ENCODE assay signal across 13 cellular contexts in the genomic region with DNA sequence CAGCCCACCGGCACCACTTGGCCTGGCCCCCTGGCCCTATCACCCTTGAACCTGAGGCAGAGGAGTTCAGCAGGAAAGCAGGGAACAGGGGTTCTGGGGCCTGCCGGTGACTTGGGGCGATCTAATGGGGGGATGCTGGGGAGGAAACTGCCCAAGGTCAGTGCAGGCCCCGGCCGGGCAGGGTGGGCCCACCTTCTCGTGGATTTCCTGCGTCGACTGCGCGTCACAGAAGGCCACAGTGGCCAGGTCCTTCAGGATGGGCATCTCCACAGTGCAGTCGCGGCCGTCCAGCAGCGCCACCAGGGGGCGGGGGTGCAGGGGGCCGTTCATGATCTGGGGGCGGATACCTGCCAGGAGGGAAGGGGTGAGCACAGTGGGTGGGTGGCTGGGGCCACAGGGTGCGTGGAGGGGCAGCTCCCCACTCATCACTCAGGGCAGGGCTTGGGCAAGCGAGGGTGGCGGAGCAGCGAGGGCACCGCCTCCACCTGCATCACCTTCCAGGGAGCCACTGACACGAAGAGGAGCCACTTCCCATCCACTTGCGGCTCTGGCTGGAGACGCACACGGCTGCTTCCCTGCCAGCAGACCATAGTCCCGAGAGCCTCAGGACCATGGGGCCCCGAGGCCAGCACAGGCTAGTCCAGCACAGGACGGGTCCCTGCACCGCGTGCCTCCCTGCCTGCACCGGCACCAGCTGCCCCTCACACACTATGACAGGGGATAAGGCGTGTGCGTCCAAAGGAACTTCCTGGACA.
DNase-seq lines count a peak whose midpoint lies in the region; ATAC-seq and TF ChIP-seq lines count a peak whose summit lies in the region.
"Had no signal": no experiment of that assay in that cellular context is flagged by ENCODE, and none has a peak within 500 bp of the region (broad histone marks: within the 10 kb centered on the region; RNA-seq: fewer than 3 reads in every experiment).

No MANE protein-coding gene starts in this region.

- TF ChIP-seq CTCF in breast epithelium (IDR thresholded peaks at IDR 0.05) (no peak), MCF 10A (IDR thresholded peaks at IDR 0.05; ENCODE audit: unreplicated experiment) (no peak), VCaP (conservative IDR thresholded peaks at IDR 0.05) (peak; percentile 10; the same call in 1 of the 2 replicates), lower lobe of right lung (IDR thresholded peaks at IDR 0.05) (no peak), type B pancreatic cell (conservative IDR thresholded peaks at IDR 0.05) (peak; percentile 17)

- H3K4me3 Mint-ChIP-seq in MCF 10A (ENCODE audit: unreplicated experiment) (no peak overlapping the region), type B pancreatic cell (no peak overlapping the region)
- H3K4me3 Mint-ChIP-seq: activated CD4-positive, alpha-beta T cell treated with anti-CD3 and anti-CD28 coated beads, Interleukin-2, amount 10 ng/mL, durations not matched to agents 24 days and 14 days; activated naive CD8-positive, alpha-beta T cell treated with anti-CD3 and anti-CD28 coated beads for 36 hours; naive B cell had no signal

- no peaks in the 10 kb centered on the region for H3K36me3 ChIP-seq in breast epithelium
- peaks cover 76% of the 10 kb centered on the region for H3K36me3 ChIP-seq in lower lobe of right lung

- H3K4me1 ChIP-seq in breast epithelium (peaks cover 11 to 36% of the 10 kb centered on the region in 2 donors), lower lobe of right lung (peaks cover 49% of the 10 kb centered on the region)

- H3K4me3 ChIP-seq in breast epithelium (no peak overlapping the region), lower lobe of right lung (no peak overlapping the region)
- H3K4me3 ChIP-seq: K562 had no signal

- intact Hi-C loops in breast epithelium (cut with DNase I; ENCODE audit: low total_unique reads) (no loop called here), MCF 10A (cut with micrococcal nuclease) (no loop called here), lower lobe of right lung (cut with DNase I) (no loop called here)

- H3K27ac Mint-ChIP-seq in MCF 10A (ENCODE audit: low read depth, unreplicated experiment) (no peak overlapping the region), type B pancreatic cell (peak overlapping the region; percentile 16)
- H3K27ac Mint-ChIP-seq: activated CD4-positive, alpha-beta T cell treated with anti-CD3 and anti-CD28 coated beads, Interleukin-2, amount 10 ng/mL, durations not matched to agents 24 days and 14 days; activated naive CD8-positive, alpha-beta T cell treated with anti-CD3 and anti-CD28 coated beads for 36 hours; naive B cell had no signal

- POLR2A ChIA-PET in MCF 10A (lab: Yijun Ruan, JAX): no interaction called here

- no peaks in the 10 kb centered on the region for H3K27me3 Mint-ChIP-seq in MCF 10A (ENCODE audit: insufficient read depth, unreplicated experiment)
- H3K27me3 Mint-ChIP-seq in type B pancreatic cell: no peaks in the 10 kb centered on the region
- H3K27me3 Mint-ChIP-seq: activated CD4-positive, alpha-beta T cell treated with anti-CD3 and anti-CD28 coated beads, Interleukin-2, amount 10 ng/mL, durations not matched to agents 24 days and 14 days; activated naive CD8-positive, alpha-beta T cell treated with anti-CD3 and anti-CD28 coated beads for 36 hours; naive B cell had no signal

- CTCF ChIA-PET in MCF 10A (lab: Yijun Ruan, JAX): interaction anchor here (0.6 to 1.0 kb wide), 2 partner anchors 11 to 202 kb away, joined by 3 read pairs; no protein-coding TSS in a partner anchor

- H3K9me3 Mint-ChIP-seq in MCF 10A (ENCODE audit: unreplicated experiment): no peaks in the 10 kb centered on the region
- H3K9me3 Mint-ChIP-seq in type B pancreatic cell: no peaks in the 10 kb centered on the region
- H3K9me3 Mint-ChIP-seq: activated CD4-positive, alpha-beta T cell treated with anti-CD3 and anti-CD28 coated beads, Interleukin-2, amount 10 ng/mL, durations not matched to agents 24 days and 14 days; activated naive CD8-positive, alpha-beta T cell treated with anti-CD3 and anti-CD28 coated beads for 36 hours; naive B cell had no signal

- H3K4me1 Mint-ChIP-seq in MCF 10A (ENCODE audit: insufficient read depth, unreplicated experiment) (no peaks in the 10 kb centered on the region), type B pancreatic cell (ENCODE audit: unreplicated experiment) (peaks cover 17% of the 10 kb centered on the region)
- H3K4me1 Mint-ChIP-seq: activated CD4-positive, alpha-beta T cell treated with anti-CD3 and anti-CD28 coated beads, Interleukin-2, amount 10 ng/mL, durations not matched to agents 24 days and 14 days; naive B cell had no signal

- H3K27ac ChIP-seq in breast epithelium (peak overlapping the region; percentile 74 to 85), VCaP (no peak overlapping the region), lower lobe of right lung (no peak overlapping the region)

- DNase-seq in breast epithelium (ENCODE audit: low spot score in 2 of 2): peak; percentile 13 to 22
- DNase-seq in MCF 10A (ENCODE audit: unreplicated experiment): no peak
- peak; percentile 34 for DNase-seq in lower lobe of right lung
- peak; percentile 57 for DNase-seq in type B pancreatic cell (ENCODE audit: extremely low spot score, unreplicated experiment)
- DNase-seq in RKO (ENCODE audit: low spot score): no peak
- no peak for DNase-seq in AG08395 (ENCODE audit: low spot score)
- DNase-seq: activated CD4-positive, alpha-beta T cell treated with anti-CD3 and anti-CD28 coated beads, Interleukin-2, amount 10 ng/mL, durations not matched to agents 24 days and 14 days; activated naive CD8-positive, alpha-beta T cell treated with anti-CD3 and anti-CD28 coated beads for 36 hours; naive B cell; stimulated activated CD4-positive, alpha-beta T cell treated with anti-CD3 and anti-CD28 coated beads, Interleukin-15, amount 100 ng/mL, for 24 hours had no signal

- H3K9me3 ChIP-seq in breast epithelium: no peaks in the 10 kb centered on the region
- no peaks in the 10 kb centered on the region for H3K9me3 ChIP-seq in lower lobe of right lung

- no peak for TF ChIP-seq POLR2A in breast epithelium (IDR thresholded peaks at IDR 0.05)

- H3K27me3 ChIP-seq in breast epithelium (no peaks in the 10 kb centered on the region), lower lobe of right lung (ENCODE audit: low read depth) (no peaks in the 10 kb centered on the region)

- ATAC-seq in lower lobe of right lung: no peak
- no peak for ATAC-seq in HG02763 (IDR thresholded peaks at IDR 0.05; ENCODE audit: unreplicated experiment)
- ATAC-seq: K562 had no signal

- BruUV-seq in MCF 10A (replicated peaks; lab: Mats Ljungman, UMichigan): no TSS peak

- H3K36me3 Mint-ChIP-seq in MCF 10A (ENCODE audit: insufficient read depth, unreplicated experiment) (peaks cover 64% of the 10 kb centered on the region), type B pancreatic cell (peaks cover 3% of the 10 kb centered on the region)
- H3K36me3 Mint-ChIP-seq: activated naive CD8-positive, alpha-beta T cell treated with anti-CD3 and anti-CD28 coated beads for 36 hours; naive B cell had no signal

Comparison
In these comparisons a context has a peak if more than half of its experiments do, and no peak if none do; other contexts are left out.
1. DNase-seq: peak in breast epithelium (2 of 2), lower lobe of right lung (single experiment) and type B pancreatic cell (single experiment); none in MCF 10A (single experiment), RKO (single experiment) and AG08395 (single experiment).
2. H3K27ac ChIP-seq: peak in breast epithelium (2 of 2); none in VCaP (single experiment) and lower lobe of right lung (single experiment).
3. CTCF ChIP-seq: peak in VCaP (single experiment) and type B pancreatic cell (single experiment); none in breast epithelium (0 of 3), MCF 10A (single experiment) and lower lobe of right lung (single experiment).